ENCODE assay signal across 1 cellular context in genomic region chr12:31645944-31646343, GRCh38.
TF ChIP-seq lines count a peak whose summit lies in the region.

No MANE protein-coding gene starts in this region.

TF ChIP-seq in GM12878, 131 proteins besides CTCF, POLR2A, EP300 and RAD21:
- TF ChIP-seq E2F4 (IDR thresholded peaks at IDR 0.05; ENCODE audit: low read depth, low read length) (no peak), MYC (IDR thresholded peaks at IDR 0.05; ENCODE audit: insufficient read depth, insufficient read length, insufficient replicate concordance, low read length, severe bottlenecking) (no peak), HDGF (IDR thresholded peaks at IDR 0.05) (no peak), ATF3 (IDR thresholded peaks at IDR 0.05; ENCODE audit: borderline replicate concordance, extremely low read depth, low read depth, low read length) (no peak), GATAD2B (conservative IDR thresholded peaks at IDR 0.05; ENCODE audit: low read depth) (no peak), TCF7 (IDR thresholded peaks at IDR 0.05; ENCODE audit: borderline replicate concordance) (no peak), RUNX3 (IDR thresholded peaks at IDR 0.05; ENCODE audit: low read length) (no peak), CBX5 (IDR thresholded peaks at IDR 0.05; ENCODE audit: low read depth) (no peak), RCOR1 (conservative IDR thresholded peaks at IDR 0.05; ENCODE audit: low read depth, low read length) (no peak), FOXM1 (IDR thresholded peaks at IDR 0.05; ENCODE audit: low read depth, low read length) (no peak), HDAC2 (IDR thresholded peaks at IDR 0.05) (no peak), FOXK2 (IDR thresholded peaks at IDR 0.05) (no peak), RFX5 (IDR thresholded peaks at IDR 0.05; ENCODE audit: low read depth, low read length) (no peak), LARP7 (IDR thresholded peaks at IDR 0.05) (no peak), MXI1 (IDR thresholded peaks at IDR 0.05; ENCODE audit: low read depth, low read length) (no peak)
- TF ChIP-seq, protein P1, sequence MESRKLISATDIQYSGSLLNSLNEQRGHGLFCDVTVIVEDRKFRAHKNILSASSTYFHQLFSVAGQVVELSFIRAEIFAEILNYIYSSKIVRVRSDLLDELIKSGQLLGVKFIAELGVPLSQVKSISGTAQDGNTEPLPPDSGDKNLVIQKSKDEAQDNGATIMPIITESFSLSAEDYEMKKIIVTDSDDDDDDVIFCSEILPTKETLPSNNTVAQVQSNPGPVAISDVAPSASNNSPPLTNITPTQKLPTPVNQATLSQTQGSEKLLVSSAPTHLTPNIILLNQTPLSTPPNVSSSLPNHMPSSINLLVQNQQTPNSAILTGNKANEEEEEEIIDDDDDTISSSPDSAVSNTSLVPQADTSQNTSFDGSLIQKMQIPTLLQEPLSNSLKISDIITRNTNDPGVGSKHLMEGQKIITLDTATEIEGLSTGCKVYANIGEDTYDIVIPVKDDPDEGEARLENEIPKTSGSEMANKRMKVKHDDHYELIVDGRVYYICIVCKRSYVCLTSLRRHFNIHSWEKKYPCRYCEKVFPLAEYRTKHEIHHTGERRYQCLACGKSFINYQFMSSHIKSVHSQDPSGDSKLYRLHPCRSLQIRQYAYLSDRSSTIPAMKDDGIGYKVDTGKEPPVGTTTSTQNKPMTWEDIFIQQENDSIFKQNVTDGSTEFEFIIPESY (IDR thresholded peaks at IDR 0.05), result no peak
- TF ChIP-seq, protein P2, sequence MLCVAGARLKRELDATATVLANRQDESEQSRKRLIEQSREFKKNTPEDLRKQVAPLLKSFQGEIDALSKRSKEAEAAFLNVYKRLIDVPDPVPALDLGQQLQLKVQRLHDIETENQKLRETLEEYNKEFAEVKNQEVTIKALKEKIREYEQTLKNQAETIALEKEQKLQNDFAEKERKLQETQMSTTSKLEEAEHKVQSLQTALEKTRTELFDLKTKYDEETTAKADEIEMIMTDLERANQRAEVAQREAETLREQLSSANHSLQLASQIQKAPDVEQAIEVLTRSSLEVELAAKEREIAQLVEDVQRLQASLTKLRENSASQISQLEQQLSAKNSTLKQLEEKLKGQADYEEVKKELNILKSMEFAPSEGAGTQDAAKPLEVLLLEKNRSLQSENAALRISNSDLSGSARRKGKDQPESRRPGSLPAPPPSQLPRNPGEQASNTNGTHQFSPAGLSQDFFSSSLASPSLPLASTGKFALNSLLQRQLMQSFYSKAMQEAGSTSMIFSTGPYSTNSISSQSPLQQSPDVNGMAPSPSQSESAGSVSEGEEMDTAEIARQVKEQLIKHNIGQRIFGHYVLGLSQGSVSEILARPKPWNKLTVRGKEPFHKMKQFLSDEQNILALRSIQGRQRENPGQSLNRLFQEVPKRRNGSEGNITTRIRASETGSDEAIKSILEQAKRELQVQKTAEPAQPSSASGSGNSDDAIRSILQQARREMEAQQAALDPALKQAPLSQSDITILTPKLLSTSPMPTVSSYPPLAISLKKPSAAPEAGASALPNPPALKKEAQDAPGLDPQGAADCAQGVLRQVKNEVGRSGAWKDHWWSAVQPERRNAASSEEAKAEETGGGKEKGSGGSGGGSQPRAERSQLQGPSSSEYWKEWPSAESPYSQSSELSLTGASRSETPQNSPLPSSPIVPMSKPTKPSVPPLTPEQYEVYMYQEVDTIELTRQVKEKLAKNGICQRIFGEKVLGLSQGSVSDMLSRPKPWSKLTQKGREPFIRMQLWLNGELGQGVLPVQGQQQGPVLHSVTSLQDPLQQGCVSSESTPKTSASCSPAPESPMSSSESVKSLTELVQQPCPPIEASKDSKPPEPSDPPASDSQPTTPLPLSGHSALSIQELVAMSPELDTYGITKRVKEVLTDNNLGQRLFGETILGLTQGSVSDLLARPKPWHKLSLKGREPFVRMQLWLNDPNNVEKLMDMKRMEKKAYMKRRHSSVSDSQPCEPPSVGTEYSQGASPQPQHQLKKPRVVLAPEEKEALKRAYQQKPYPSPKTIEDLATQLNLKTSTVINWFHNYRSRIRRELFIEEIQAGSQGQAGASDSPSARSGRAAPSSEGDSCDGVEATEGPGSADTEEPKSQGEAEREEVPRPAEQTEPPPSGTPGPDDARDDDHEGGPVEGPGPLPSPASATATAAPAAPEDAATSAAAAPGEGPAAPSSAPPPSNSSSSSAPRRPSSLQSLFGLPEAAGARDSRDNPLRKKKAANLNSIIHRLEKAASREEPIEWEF (IDR thresholded peaks at IDR 0.05; ENCODE audit: insufficient replicate concordance, low read depth, low read length), result no peak
